Comparison of ENCODE assay signal across 2 cellular contexts in the genomic region with DNA sequence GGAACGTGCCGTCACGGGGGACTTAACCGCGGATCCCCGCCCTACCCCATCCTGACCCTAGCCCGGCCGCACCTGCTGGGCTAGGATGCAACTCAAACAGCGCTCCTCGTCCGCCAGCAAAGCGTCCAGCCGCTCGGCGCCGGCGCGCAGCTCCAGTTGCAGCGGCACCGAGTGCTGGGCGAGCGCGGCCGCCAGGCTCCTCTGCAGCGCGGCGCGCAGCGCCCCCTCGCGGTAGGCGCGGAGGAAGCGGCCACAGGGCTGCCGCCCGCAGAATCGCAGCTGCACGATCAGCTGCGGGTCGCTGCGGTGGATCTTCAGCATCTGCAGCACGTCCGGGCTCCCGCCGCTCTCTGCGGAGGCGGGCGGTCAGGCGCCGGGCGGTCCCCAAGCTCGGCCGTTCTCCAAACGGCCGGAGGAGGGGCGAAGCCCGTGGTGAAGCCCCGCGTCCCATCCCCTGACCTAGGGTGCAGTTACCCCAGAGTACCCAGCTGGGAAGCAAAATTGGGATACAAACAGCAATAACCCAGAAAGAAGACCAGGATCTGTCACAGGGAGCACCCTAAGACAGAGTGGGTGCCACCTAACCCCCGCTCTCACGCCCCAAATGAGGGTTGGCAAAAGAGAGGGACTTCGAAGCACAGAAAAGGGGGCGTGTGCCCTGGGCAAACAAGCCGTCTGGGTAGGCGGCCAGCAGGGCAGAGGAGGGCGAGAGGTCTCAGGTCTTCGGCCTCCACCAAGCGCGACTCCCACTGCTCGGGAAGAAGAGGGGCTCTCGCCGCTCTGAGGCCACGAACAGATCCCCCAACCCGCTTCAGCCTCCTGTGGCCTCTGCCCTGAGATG.
TF ChIP-seq lines count a peak whose summit lies in the region.

No MANE protein-coding gene starts in this region.

TF ChIP-seq in HCT116, 20 proteins besides CTCF, POLR2A, EP300 and RAD21:
- no peak for TF ChIP-seq SIN3A (IDR thresholded peaks at IDR 0.05; ENCODE audit: low read depth)
- peak; percentile 46 for TF ChIP-seq YY1 (IDR thresholded peaks at IDR 0.05; ENCODE audit: extremely low read depth, insufficient replicate concordance, low read depth, low read length)

TF ChIP-seq in H1, 55 proteins besides CTCF, POLR2A, EP300 and RAD21 (continues in another document):
- TF ChIP-seq SAP30 (IDR thresholded peaks at IDR 0.05; ENCODE audit: insufficient read depth, insufficient replicate concordance, low read length) (no peak), BRCA1 (IDR thresholded peaks at IDR 0.05; ENCODE audit: low read depth, low read length) (no peak), NANOG (IDR thresholded peaks at IDR 0.05; ENCODE audit: insufficient read depth, low read depth, low read length, poor library complexity, severe bottlenecking) (peak; percentile 51), CBX8 (IDR thresholded peaks at IDR 0.05; ENCODE audit: borderline replicate concordance, low read depth, low read length) (no peak), CHD1 (IDR thresholded peaks at IDR 0.05; ENCODE audit: low read depth, low read length) (no peak), SIN3A (conservative IDR thresholded peaks at IDR 0.05 in 1 of 2, IDR thresholded peaks at IDR 0.05 in 1 of 2; ENCODE audit: low read depth in 1 of 2, low read length in 2 of 2) (peak in 1 of 2 experiments; percentile 60; a peak in 1 of 4 replicates), RBBP5 (IDR thresholded peaks at IDR 0.05; ENCODE audit: borderline replicate concordance, low read depth, low read length) (no peak), TBP (IDR thresholded peaks at IDR 0.05; ENCODE audit: low read depth, low read length) (peak; percentile 39; the same call in 1 of the 2 replicates), ZNF274 (IDR thresholded peaks at IDR 0.05; ENCODE audit: borderline replicate concordance, extremely low read depth, low read length) (no peak), SP1 (IDR thresholded peaks at IDR 0.05; ENCODE audit: low read depth, low read length) (no peak), SIRT6 (IDR thresholded peaks at IDR 0.05; ENCODE audit: low read length) (no peak), KDM5A (IDR thresholded peaks at IDR 0.05; ENCODE audit: low read length) (no peak), CEBPB (IDR thresholded peaks at IDR 0.05; ENCODE audit: low read depth, low read length) (no peak), PHF8 (conservative IDR thresholded peaks at IDR 0.05; ENCODE audit: low read depth, low read length) (no peak), NRF1 (IDR thresholded peaks at IDR 0.05; ENCODE audit: low read depth, low read length) (no peak), SIX5 (IDR thresholded peaks at IDR 0.05; ENCODE audit: low read depth, low read length) (no peak), JUND (IDR thresholded peaks at IDR 0.05; ENCODE audit: low read length) (no peak), CREB1 (IDR thresholded peaks at IDR 0.05) (peak; percentile 8; the same call in 1 of the 2 replicates), SP2 (IDR thresholded peaks at IDR 0.05; ENCODE audit: low read length) (no peak), KDM4A (IDR thresholded peaks at IDR 0.05; ENCODE audit: low read depth, low read length, severe bottlenecking) (peak; percentile 54), TEAD4 (IDR thresholded peaks at IDR 0.05; ENCODE audit: low read depth, low read length) (peak; percentile 31; the same call in 1 of the 2 replicates), HDAC6 (IDR thresholded peaks at IDR 0.05; ENCODE audit: low read depth, low read length) (no peak), BACH1 (IDR thresholded peaks at IDR 0.05; ENCODE audit: low read length) (no peak), CHD2 (IDR thresholded peaks at IDR 0.05; ENCODE audit: low read length) (no peak), CTBP2 (IDR thresholded peaks at IDR 0.05; ENCODE audit: borderline replicate concordance, insufficient read depth, insufficient read length, low read length) (no peak), SUZ12 (IDR thresholded peaks at IDR 0.05; ENCODE audit: low read length) (peak; percentile 78), SRF (IDR thresholded peaks at IDR 0.05; ENCODE audit: low read depth, low read length) (peak; percentile 72), MAFK (IDR thresholded peaks at IDR 0.05; ENCODE audit: low read depth, low read length) (no peak), HDAC2 (IDR thresholded peaks at IDR 0.05; ENCODE audit: borderline replicate concordance in 1 of 2, low read depth in 2 of 2, low read length in 2 of 2) (no peak), GABPA (IDR thresholded peaks at IDR 0.05; ENCODE audit: borderline replicate concordance, insufficient read depth, low read length) (peak; percentile 78), TAF1 (IDR thresholded peaks at IDR 0.05; ENCODE audit: low read depth, low read length) (no peak), POLR2AphosphoS5 (IDR thresholded peaks at IDR 0.05; ENCODE audit: low read depth, low read length) (no peak), GTF2F1 (IDR thresholded peaks at IDR 0.05; ENCODE audit: borderline replicate concordance, low read depth, low read length) (no peak), E2F6 (IDR thresholded peaks at IDR 0.05) (no peak; the same call in 1 of the 2 replicates), JUN (IDR thresholded peaks at IDR 0.05; ENCODE audit: low read depth, low read length) (no peak), CBX5 (IDR thresholded peaks at IDR 0.05; ENCODE audit: low read depth, low read length) (no peak), EGR1 (IDR thresholded peaks at IDR 0.05; ENCODE audit: borderline replicate concordance, low read depth, low read length) (peak; percentile 28; the same call in 1 of the 2 replicates), YY1 (IDR thresholded peaks at IDR 0.05; ENCODE audit: low read depth, low read length) (peak; percentile 57; the same call in 1 of the 2 replicates), BCL11A (IDR thresholded peaks at IDR 0.05; ENCODE audit: low read depth in 2 of 2, low read length in 2 of 2) (no peak), KDM1A (IDR thresholded peaks at IDR 0.05; ENCODE audit: borderline replicate concordance, low read length) (no peak), RFX5 (IDR thresholded peaks at IDR 0.05; ENCODE audit: borderline replicate concordance, low read depth, low read length) (no peak), MAX (IDR thresholded peaks at IDR 0.05) (peak; percentile 49), EZH2 (IDR thresholded peaks at IDR 0.05; ENCODE audit: low read depth, low read length, severe bottlenecking) (peak; percentile 70), FOSL1 (IDR thresholded peaks at IDR 0.05; ENCODE audit: insufficient read depth, low read depth, low read length) (no peak), POU5F1 (IDR thresholded peaks at IDR 0.05; ENCODE audit: low read depth, low read length) (no peak), TCF12 (IDR thresholded peaks at IDR 0.05; ENCODE audit: low read depth, low read length) (0 out of 2 replicates have a peak, but pooled peaks have one; percentile 58), TAF7 (optimal IDR thresholded peaks at IDR 0.05; ENCODE audit: borderline replicate concordance, low read depth, low read length) (peak; percentile 64), SP4 (IDR thresholded peaks at IDR 0.05; ENCODE audit: low read length) (no peak), RXRA (IDR thresholded peaks at IDR 0.05; ENCODE audit: insufficient read depth, low read depth, low read length) (no peak), RNF2 (IDR thresholded peaks at IDR 0.05; ENCODE audit: borderline replicate concordance, low read depth, low read length, missing control alignments, poor library complexity, severe bottlenecking) (no peak), ASH2L (IDR thresholded peaks at IDR 0.05; ENCODE audit: low read length) (no peak)
- TF ChIP-seq, protein P1, sequence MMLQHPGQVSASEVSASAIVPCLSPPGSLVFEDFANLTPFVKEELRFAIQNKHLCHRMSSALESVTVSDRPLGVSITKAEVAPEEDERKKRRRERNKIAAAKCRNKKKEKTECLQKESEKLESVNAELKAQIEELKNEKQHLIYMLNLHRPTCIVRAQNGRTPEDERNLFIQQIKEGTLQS (IDR thresholded peaks at IDR 0.05; ENCODE audit: insufficient read depth, low read depth, low read length): no peak
- TF ChIP-seq, protein P2, sequence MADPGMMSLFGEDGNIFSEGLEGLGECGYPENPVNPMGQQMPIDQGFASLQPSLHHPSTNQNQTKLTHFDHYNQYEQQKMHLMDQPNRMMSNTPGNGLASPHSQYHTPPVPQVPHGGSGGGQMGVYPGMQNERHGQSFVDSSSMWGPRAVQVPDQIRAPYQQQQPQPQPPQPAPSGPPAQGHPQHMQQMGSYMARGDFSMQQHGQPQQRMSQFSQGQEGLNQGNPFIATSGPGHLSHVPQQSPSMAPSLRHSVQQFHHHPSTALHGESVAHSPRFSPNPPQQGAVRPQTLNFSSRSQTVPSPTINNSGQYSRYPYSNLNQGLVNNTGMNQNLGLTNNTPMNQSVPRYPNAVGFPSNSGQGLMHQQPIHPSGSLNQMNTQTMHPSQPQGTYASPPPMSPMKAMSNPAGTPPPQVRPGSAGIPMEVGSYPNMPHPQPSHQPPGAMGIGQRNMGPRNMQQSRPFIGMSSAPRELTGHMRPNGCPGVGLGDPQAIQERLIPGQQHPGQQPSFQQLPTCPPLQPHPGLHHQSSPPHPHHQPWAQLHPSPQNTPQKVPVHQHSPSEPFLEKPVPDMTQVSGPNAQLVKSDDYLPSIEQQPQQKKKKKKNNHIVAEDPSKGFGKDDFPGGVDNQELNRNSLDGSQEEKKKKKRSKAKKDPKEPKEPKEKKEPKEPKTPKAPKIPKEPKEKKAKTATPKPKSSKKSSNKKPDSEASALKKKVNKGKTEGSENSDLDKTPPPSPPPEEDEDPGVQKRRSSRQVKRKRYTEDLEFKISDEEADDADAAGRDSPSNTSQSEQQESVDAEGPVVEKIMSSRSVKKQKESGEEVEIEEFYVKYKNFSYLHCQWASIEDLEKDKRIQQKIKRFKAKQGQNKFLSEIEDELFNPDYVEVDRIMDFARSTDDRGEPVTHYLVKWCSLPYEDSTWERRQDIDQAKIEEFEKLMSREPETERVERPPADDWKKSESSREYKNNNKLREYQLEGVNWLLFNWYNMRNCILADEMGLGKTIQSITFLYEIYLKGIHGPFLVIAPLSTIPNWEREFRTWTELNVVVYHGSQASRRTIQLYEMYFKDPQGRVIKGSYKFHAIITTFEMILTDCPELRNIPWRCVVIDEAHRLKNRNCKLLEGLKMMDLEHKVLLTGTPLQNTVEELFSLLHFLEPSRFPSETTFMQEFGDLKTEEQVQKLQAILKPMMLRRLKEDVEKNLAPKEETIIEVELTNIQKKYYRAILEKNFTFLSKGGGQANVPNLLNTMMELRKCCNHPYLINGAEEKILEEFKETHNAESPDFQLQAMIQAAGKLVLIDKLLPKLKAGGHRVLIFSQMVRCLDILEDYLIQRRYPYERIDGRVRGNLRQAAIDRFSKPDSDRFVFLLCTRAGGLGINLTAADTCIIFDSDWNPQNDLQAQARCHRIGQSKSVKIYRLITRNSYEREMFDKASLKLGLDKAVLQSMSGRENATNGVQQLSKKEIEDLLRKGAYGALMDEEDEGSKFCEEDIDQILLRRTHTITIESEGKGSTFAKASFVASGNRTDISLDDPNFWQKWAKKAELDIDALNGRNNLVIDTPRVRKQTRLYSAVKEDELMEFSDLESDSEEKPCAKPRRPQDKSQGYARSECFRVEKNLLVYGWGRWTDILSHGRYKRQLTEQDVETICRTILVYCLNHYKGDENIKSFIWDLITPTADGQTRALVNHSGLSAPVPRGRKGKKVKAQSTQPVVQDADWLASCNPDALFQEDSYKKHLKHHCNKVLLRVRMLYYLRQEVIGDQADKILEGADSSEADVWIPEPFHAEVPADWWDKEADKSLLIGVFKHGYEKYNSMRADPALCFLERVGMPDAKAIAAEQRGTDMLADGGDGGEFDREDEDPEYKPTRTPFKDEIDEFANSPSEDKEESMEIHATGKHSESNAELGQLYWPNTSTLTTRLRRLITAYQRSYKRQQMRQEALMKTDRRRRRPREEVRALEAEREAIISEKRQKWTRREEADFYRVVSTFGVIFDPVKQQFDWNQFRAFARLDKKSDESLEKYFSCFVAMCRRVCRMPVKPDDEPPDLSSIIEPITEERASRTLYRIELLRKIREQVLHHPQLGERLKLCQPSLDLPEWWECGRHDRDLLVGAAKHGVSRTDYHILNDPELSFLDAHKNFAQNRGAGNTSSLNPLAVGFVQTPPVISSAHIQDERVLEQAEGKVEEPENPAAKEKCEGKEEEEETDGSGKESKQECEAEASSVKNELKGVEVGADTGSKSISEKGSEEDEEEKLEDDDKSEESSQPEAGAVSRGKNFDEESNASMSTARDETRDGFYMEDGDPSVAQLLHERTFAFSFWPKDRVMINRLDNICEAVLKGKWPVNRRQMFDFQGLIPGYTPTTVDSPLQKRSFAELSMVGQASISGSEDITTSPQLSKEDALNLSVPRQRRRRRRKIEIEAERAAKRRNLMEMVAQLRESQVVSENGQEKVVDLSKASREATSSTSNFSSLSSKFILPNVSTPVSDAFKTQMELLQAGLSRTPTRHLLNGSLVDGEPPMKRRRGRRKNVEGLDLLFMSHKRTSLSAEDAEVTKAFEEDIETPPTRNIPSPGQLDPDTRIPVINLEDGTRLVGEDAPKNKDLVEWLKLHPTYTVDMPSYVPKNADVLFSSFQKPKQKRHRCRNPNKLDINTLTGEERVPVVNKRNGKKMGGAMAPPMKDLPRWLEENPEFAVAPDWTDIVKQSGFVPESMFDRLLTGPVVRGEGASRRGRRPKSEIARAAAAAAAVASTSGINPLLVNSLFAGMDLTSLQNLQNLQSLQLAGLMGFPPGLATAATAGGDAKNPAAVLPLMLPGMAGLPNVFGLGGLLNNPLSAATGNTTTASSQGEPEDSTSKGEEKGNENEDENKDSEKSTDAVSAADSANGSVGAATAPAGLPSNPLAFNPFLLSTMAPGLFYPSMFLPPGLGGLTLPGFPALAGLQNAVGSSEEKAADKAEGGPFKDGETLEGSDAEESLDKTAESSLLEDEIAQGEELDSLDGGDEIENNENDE (IDR thresholded peaks at IDR 0.05; ENCODE audit: insufficient replicate concordance, low read length): no peak
- TF ChIP-seq, protein P3, sequence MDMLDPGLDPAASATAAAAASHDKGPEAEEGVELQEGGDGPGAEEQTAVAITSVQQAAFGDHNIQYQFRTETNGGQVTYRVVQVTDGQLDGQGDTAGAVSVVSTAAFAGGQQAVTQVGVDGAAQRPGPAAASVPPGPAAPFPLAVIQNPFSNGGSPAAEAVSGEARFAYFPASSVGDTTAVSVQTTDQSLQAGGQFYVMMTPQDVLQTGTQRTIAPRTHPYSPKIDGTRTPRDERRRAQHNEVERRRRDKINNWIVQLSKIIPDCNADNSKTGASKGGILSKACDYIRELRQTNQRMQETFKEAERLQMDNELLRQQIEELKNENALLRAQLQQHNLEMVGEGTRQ (IDR thresholded peaks at IDR 0.05; ENCODE audit: low read length): no peak
